Comparison of ENCODE assay signal across 9 cellular contexts in genomic region chr20:36493801-36494114, GRCh38.
A peak's percentile ranks its signal among the peaks of the same experiment; 100 is the strongest.
DNase-seq lines count a peak whose midpoint lies in the region; FAIRE-seq and TF ChIP-seq lines count a peak whose summit lies in the region.
"Had no signal": no experiment of that assay in that cellular context is flagged by ENCODE, and none has a peak within 500 bp of the region (broad histone marks: within the 10 kb centered on the region; RNA-seq: fewer than 3 reads in every experiment).

No MANE protein-coding gene starts in this region.

- in situ Hi-C loops in ACHN (cut with HindIII; ENCODE audit: low pct_ligation_motif_present, low pct_unique_long_range_greater_than_20kb, low sequenced_read_pairs) = no loop called here

- no peak overlapping the region for H3K4me3 Mint-ChIP-seq in nephron progenitor cell

- peaks cover 30% of the 10 kb centered on the region for H3K4me1 Mint-ChIP-seq in nephron progenitor cell

- no peak for FAIRE-seq in urothelium cell line (lab: Jason Lieb, UNC)

- DNase-seq in ACHN (peak; percentile 88), NCI-H2196 treated with DMSO at 0.1 percent for 48 hours (lab: John Stamatoyannopoulos, UW; ENCODE audit: unreplicated experiment) (peak; percentile 53), fibroblast of peridontal ligament (ENCODE audit: extremely low read depth) (peak; percentile 87), nephron progenitor cell (no peak), SW480 (ENCODE audit: low spot score) (no peak), RKO (ENCODE audit: low spot score) (no peak), urothelium cell line (ENCODE audit: low spot score) (no peak), NCI-H146 (lab: John Stamatoyannopoulos, UW) (no peak)
- DNase-seq: NCI-H774 had no signal

- peaks cover 30% of the 10 kb centered on the region for H3K36me3 Mint-ChIP-seq in nephron progenitor cell (ENCODE audit: low read depth)

- no peaks in the 10 kb centered on the region for H3K9me3 Mint-ChIP-seq in nephron progenitor cell

- peak overlapping the region; percentile 94 for H3K27ac Mint-ChIP-seq in nephron progenitor cell

- no peak for TF ChIP-seq CTCF in nephron progenitor cell (IDR thresholded peaks at IDR 0.05)

- peaks cover 2% of the 10 kb centered on the region for H3K27me3 Mint-ChIP-seq in nephron progenitor cell (ENCODE audit: low read depth, poor library complexity)

Comparison
In these comparisons a context has a peak if more than half of its experiments do, and no peak if none do; other contexts are left out.
1. DNase-seq: peak in ACHN (single experiment), NCI-H2196 treated with DMSO at 0.1 percent for 48 hours (single experiment) and fibroblast of peridontal ligament (single experiment); none in nephron progenitor cell (single experiment), SW480 (single experiment), RKO (single experiment), urothelium cell line (single experiment) and NCI-H146 (single experiment).